In the genomic region with DNA sequence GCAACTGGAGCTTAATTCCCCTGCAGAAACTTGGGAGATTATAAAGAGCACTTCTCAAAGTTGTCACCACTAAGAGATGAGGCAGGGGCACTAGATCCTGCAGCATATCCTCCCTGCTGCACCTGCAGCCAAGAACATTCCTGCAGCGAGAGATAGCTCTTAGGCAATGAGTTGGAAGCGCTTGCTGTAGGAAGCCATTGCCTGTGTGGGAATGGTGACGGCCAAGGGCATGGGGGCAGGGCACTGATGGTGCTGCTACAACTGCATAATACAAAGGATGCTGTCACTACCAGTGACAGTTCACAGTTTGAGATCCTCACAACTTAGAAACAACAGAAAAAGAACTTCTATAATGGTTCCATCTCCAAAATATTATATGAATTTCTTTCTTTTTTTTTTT, we compare ENCODE assay signal across 18 cellular contexts.
DNase-seq lines count a peak whose midpoint lies in the region; ATAC-seq and TF ChIP-seq lines count a peak whose summit lies in the region.
"Had no signal": no experiment of that assay in that cellular context is flagged by ENCODE, and none has a peak within 500 bp of the region (broad histone marks: within the 10 kb centered on the region; RNA-seq: fewer than 3 reads in every experiment).

No MANE protein-coding gene starts in this region.

- no peak overlapping the region for H3K18ac ChIP-seq in IMR-90 (ENCODE audit: low read depth, low read length)

- no peak for DNase-seq in IMR-90
- DNase-seq in globus pallidus (ENCODE audit: low spot score): peak; percentile 70
- DNase-seq in islet precursor cell: peak; percentile 25
- no peak for DNase-seq in psoas muscle
- no peak for DNase-seq in activated naive CD4-positive, alpha-beta T cell treated with anti-CD3 and anti-CD28 coated beads, Interleukin-2, amount 10 ng/mL, durations not matched to agents 7 days and 5 days
- no peak for DNase-seq in SIG-M5 (lab: John Stamatoyannopoulos, UW)
- no peak for DNase-seq in GM13977 (ENCODE audit: low spot score)
- DNase-seq: AML-193, DMS79 treated with DMSO at 0.1 percent for 48 hours, H9, Karpas-422, NCI-H1436, NCI-H2029, NCI-H345, NCI-H524 treated with DMSO at 0.1 percent for 48 hours had no signal

- no peak overlapping the region for H3K14ac ChIP-seq in IMR-90 (replicated peaks; ENCODE audit: low read depth, low read length)

- no peak overlapping the region for H4K8ac ChIP-seq in IMR-90 (ENCODE audit: low read depth in 2 of 2, low read length in 2 of 2)

- H3K9me3 ChIP-seq in IMR-90 (ENCODE audit: control insufficient read depth, insufficient read depth, low read length) (no peaks in the 10 kb centered on the region), psoas muscle (no peaks in the 10 kb centered on the region)

- H3K4ac ChIP-seq in IMR-90 (ENCODE audit: low read depth, low read length): no peak overlapping the region

- in situ Hi-C loops in IMR-90 (cut with MboI; ENCODE audit: low sequenced_read_pairs): no loop called here
- in situ Hi-C loops in GM13977 (cut with MboI; ENCODE audit: low pct_unique_long_range_greater_than_20kb, low sequenced_read_pairs, unreplicated experiment): no loop called here

- H3K36me3 ChIP-seq in IMR-90 (ENCODE audit: control insufficient read depth, insufficient read depth, low read length) (peaks cover 5% of the 10 kb centered on the region; the same call in 1 of the 2 replicates), psoas muscle (ENCODE audit: insufficient read depth in 1 of 2, low read depth in 1 of 2) (peaks cover 0 to 15% of the 10 kb centered on the region in 2 donors)

- H3K27me3 Mint-ChIP-seq in activated naive CD4-positive, alpha-beta T cell treated with anti-CD3 and anti-CD28 coated beads, Interleukin-2, amount 10 ng/mL, durations not matched to agents 7 days and 5 days: no peaks in the 10 kb centered on the region
- H3K27me3 Mint-ChIP-seq: IgD-negative memory B cell had no signal

- H4K20me1 ChIP-seq in IMR-90 (ENCODE audit: insufficient read depth, low read length): peaks cover 3% of the 10 kb centered on the region; the same call in 1 of the 2 replicates

- H3K9me3 Mint-ChIP-seq in activated naive CD4-positive, alpha-beta T cell treated with anti-CD3 and anti-CD28 coated beads, Interleukin-2, amount 10 ng/mL, durations not matched to agents 7 days and 5 days: no peaks in the 10 kb centered on the region
- H3K9me3 Mint-ChIP-seq: CD14-positive monocyte, H9, IgD-negative memory B cell had no signal

- peak overlapping the region; percentile 74 for H2AK9ac ChIP-seq in IMR-90 (replicated peaks; ENCODE audit: low read depth, low read length, poor library complexity)

- H3K36me3 Mint-ChIP-seq in activated naive CD4-positive, alpha-beta T cell treated with anti-CD3 and anti-CD28 coated beads, Interleukin-2, amount 10 ng/mL, durations not matched to agents 7 days and 5 days: peaks cover 1% of the 10 kb centered on the region

- intact Hi-C loops in IMR-90 (cut with micrococcal nuclease): no loop called here
- intact Hi-C loops in psoas muscle (cut with DNase I): no loop called here

- no peaks in the 10 kb centered on the region for H3K4me1 Mint-ChIP-seq in activated naive CD4-positive, alpha-beta T cell treated with anti-CD3 and anti-CD28 coated beads, Interleukin-2, amount 10 ng/mL, durations not matched to agents 7 days and 5 days

- H2AK5ac ChIP-seq in IMR-90 (ENCODE audit: low read depth, low read length): no peak overlapping the region

- peaks cover 13% of the 10 kb centered on the region for H3K9me1 ChIP-seq in IMR-90 (ENCODE audit: insufficient read depth, low read length)

- no peak overlapping the region for H3K56ac ChIP-seq in IMR-90 (ENCODE audit: extremely low read depth, insufficient read depth, low read length)

- no peak overlapping the region for H4K5ac ChIP-seq in IMR-90 (ENCODE audit: low read depth, low read length)

- CTCF ChIA-PET in IMR-90 (lab: Yijun Ruan, JAX): interaction anchor here (0.9 to 3.1 kb wide), 2 partner anchors 11 to 90 kb away, joined by 3 to 13 read pairs; a partner anchor contains a TSS
- CTCF ChIA-PET in activated naive CD4-positive, alpha-beta T cell treated with anti-CD3 and anti-CD28 coated beads, Interleukin-2, amount 10 ng/mL, durations not matched to agents 7 days and 5 days (lab: Charles Lee): interaction anchor here (4.6 kb wide), 1 partner anchor 11 kb away, joined by 15 read pairs; no protein-coding TSS in a partner anchor

- H3K4me1 ChIP-seq in IMR-90 (ENCODE audit: control insufficient read depth, insufficient read depth, low read length) (peaks cover 7% of the 10 kb centered on the region), psoas muscle (no peaks in the 10 kb centered on the region)

- no peak overlapping the region for H2BK15ac ChIP-seq in IMR-90 (ENCODE audit: low read depth, low read length)

- dilution Hi-C loops in IMR-90 (cut with HindIII; ENCODE audit: low sequenced_read_pairs, unreplicated experiment): no loop called here

- no TSS peak for BruUV-seq in IMR-90 (replicated peaks; lab: Mats Ljungman, UMichigan)

- H2AFZ ChIP-seq in IMR-90 (replicated peaks; ENCODE audit: low read length, poor library complexity): no peak overlapping the region

- no peak overlapping the region for H3K9ac ChIP-seq in IMR-90 (ENCODE audit: low read depth, low read length)

- TF ChIP-seq CTCF in IMR-90 (conservative IDR thresholded peaks at IDR 0.05; ENCODE audit: low read depth, low read length) (no peak), psoas muscle (IDR thresholded peaks at IDR 0.05) (no peak), GM13977 (IDR thresholded peaks at IDR 0.05; ENCODE audit: extremely low read depth, insufficient read depth, missing control alignments) (no peak)

- no peak for TF ChIP-seq RAD21 in IMR-90 (IDR thresholded peaks at IDR 0.05; ENCODE audit: low read length)

- no peak overlapping the region for H3K27ac Mint-ChIP-seq in activated naive CD4-positive, alpha-beta T cell treated with anti-CD3 and anti-CD28 coated beads, Interleukin-2, amount 10 ng/mL, durations not matched to agents 7 days and 5 days
- H3K27ac Mint-ChIP-seq: CD14-positive monocyte, H9, IgD-negative memory B cell had no signal

- H3K79me1 ChIP-seq in IMR-90 (ENCODE audit: low read depth in 1 of 2, low read length in 2 of 2): no peaks in the 10 kb centered on the region

- H3K27me3 ChIP-seq in IMR-90 (ENCODE audit: control insufficient read depth, insufficient read depth, low read length): no peaks in the 10 kb centered on the region
- no peaks in the 10 kb centered on the region for H3K27me3 ChIP-seq in psoas muscle (ENCODE audit: insufficient read depth in 3 of 3, low read length in 2 of 3)

- no peak for TF ChIP-seq POLR2A in IMR-90 (IDR thresholded peaks at IDR 0.05; ENCODE audit: low read depth, low read length)

- no peak overlapping the region for H3K4me3 Mint-ChIP-seq in activated naive CD4-positive, alpha-beta T cell treated with anti-CD3 and anti-CD28 coated beads, Interleukin-2, amount 10 ng/mL, durations not matched to agents 7 days and 5 days
- H3K4me3 Mint-ChIP-seq: CD14-positive monocyte, H9, IgD-negative memory B cell had no signal

- ATAC-seq in IMR-90 (ENCODE audit: low read depth): no peak
- peak in 3 of 4 donors; percentile 77 to 91 (median 81) for ATAC-seq in psoas muscle

- POLR2A ChIA-PET in IMR-90 (lab: Charles Lee; ENCODE audit: unreplicated experiment): no interaction called here

- no peak overlapping the region for H3K4me3 ChIP-seq in IMR-90 (ENCODE audit: insufficient read depth, low read depth, low read length)
- H3K4me3 ChIP-seq in psoas muscle: no peak overlapping the region

- 100% methylated on average over 2 of the region's 3 CpGs; no CpG with 5 or more reads in 1 of the 2 experiments for WGBS in IMR-90 (ENCODE audit: extremely low coverage in 2 of 2, insufficient read length in 1 of 2), 2 experiments
- WGBS in psoas muscle, 3 donors: 33 to 49% (median 47%) methylated on average over 3 of the region's 3 CpGs

- no peak overlapping the region for H2BK20ac ChIP-seq in IMR-90 (ENCODE audit: low read depth, low read length)

- no peak overlapping the region for H3K23ac ChIP-seq in IMR-90 (ENCODE audit: low read depth, low read length)

- H2BK120ac ChIP-seq in IMR-90 (ENCODE audit: low read depth, low read length): no peak overlapping the region

- H2BK5ac ChIP-seq in IMR-90 (ENCODE audit: low read depth, low read length, poor library complexity, severe bottlenecking): no peak overlapping the region

- H3K27ac ChIP-seq in IMR-90 (ENCODE audit: insufficient read depth, low read length) (no peak overlapping the region), psoas muscle (no peak overlapping the region)
- H3K27ac ChIP-seq: HL-60 had no signal

- no peak overlapping the region for H3K4me2 ChIP-seq in IMR-90 (ENCODE audit: low read depth, low read length)

- H4K91ac ChIP-seq in IMR-90 (ENCODE audit: insufficient read depth, low read depth, low read length): no peak overlapping the region

TF ChIP-seq in IMR-90, 13 proteins besides CTCF, POLR2A, EP300 and RAD21 (continues in another document):
- TF ChIP-seq RFX5 (IDR thresholded peaks at IDR 0.05; ENCODE audit: low read depth, low read length) (no peak), RCOR1 (IDR thresholded peaks at IDR 0.05; ENCODE audit: insufficient replicate concordance, low read length) (no peak), MAFK (IDR thresholded peaks at IDR 0.05; ENCODE audit: low read depth, low read length) (no peak), NFE2L2 (IDR thresholded peaks at IDR 0.05; ENCODE audit: low read depth, low read length) (no peak), SMC3 (IDR thresholded peaks at IDR 0.05; ENCODE audit: low read depth, low read length) (no peak), CHD1 (IDR thresholded peaks at IDR 0.05; ENCODE audit: low read depth, low read length) (no peak), BHLHE40 (IDR thresholded peaks at IDR 0.05; ENCODE audit: low read depth, low read length) (no peak)
- TF ChIP-seq, protein P1, sequence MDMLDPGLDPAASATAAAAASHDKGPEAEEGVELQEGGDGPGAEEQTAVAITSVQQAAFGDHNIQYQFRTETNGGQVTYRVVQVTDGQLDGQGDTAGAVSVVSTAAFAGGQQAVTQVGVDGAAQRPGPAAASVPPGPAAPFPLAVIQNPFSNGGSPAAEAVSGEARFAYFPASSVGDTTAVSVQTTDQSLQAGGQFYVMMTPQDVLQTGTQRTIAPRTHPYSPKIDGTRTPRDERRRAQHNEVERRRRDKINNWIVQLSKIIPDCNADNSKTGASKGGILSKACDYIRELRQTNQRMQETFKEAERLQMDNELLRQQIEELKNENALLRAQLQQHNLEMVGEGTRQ (IDR thresholded peaks at IDR 0.05; ENCODE audit: low read depth, low read length): no peak
- TF ChIP-seq, protein P2, sequence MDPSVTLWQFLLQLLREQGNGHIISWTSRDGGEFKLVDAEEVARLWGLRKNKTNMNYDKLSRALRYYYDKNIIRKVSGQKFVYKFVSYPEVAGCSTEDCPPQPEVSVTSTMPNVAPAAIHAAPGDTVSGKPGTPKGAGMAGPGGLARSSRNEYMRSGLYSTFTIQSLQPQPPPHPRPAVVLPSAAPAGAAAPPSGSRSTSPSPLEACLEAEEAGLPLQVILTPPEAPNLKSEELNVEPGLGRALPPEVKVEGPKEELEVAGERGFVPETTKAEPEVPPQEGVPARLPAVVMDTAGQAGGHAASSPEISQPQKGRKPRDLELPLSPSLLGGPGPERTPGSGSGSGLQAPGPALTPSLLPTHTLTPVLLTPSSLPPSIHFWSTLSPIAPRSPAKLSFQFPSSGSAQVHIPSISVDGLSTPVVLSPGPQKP (IDR thresholded peaks at IDR 0.05; ENCODE audit: borderline replicate concordance, low read depth, low read length): no peak

Comparison
In these comparisons a context has a peak if more than half of its experiments do, and no peak if none do; other contexts are left out.
1. DNase-seq: peak in globus pallidus (single experiment) and islet precursor cell (single experiment); none in IMR-90 (single experiment), psoas muscle (0 of 2), activated naive CD4-positive, alpha-beta T cell treated with anti-CD3 and anti-CD28 coated beads, Interleukin-2, amount 10 ng/mL, durations not matched to agents 7 days and 5 days (single experiment), SIG-M5 (single experiment) and GM13977 (single experiment).